In the genomic region with DNA sequence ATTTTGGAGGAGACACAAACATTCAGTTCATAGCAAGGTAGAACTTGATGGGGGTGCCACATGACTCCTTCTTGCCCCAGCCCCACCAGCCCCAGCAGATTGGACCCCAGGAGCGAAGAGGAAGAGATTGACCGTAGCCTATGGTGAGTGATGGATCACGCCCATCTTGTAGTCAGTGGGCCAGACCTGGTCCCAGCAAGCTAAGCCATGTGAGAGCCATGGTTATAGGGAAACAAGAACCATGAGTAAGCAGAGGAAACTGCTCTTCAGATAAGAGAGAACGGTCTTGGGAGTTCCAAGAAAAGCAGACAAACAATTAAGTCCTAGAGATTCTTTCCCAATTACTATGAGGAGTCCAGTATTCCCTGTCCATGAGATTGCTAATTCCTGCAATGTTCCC, we compare ENCODE assay signal across 1 cellular context.
TF ChIP-seq lines count a peak whose summit lies in the region.

No MANE protein-coding gene starts in this region.

TF ChIP-seq in K562, 482 proteins besides CTCF, POLR2A, EP300 and RAD21 (continued from another document and continues in another):
- TF ChIP-seq, protein P1, sequence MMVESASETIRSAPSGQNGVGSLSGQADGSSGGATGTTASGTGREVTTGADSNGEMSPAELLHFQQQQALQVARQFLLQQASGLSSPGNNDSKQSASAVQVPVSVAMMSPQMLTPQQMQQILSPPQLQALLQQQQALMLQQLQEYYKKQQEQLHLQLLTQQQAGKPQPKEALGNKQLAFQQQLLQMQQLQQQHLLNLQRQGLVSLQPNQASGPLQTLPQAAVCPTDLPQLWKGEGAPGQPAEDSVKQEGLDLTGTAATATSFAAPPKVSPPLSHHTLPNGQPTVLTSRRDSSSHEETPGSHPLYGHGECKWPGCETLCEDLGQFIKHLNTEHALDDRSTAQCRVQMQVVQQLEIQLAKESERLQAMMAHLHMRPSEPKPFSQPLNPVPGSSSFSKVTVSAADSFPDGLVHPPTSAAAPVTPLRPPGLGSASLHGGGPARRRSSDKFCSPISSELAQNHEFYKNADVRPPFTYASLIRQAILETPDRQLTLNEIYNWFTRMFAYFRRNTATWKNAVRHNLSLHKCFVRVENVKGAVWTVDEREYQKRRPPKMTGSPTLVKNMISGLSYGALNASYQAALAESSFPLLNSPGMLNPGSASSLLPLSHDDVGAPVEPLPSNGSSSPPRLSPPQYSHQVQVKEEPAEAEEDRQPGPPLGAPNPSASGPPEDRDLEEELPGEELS (CRISPR knock-in tag; IDR thresholded peaks at IDR 0.05; ENCODE audit: borderline replicate concordance): no peak
- TF ChIP-seq, protein P2, sequence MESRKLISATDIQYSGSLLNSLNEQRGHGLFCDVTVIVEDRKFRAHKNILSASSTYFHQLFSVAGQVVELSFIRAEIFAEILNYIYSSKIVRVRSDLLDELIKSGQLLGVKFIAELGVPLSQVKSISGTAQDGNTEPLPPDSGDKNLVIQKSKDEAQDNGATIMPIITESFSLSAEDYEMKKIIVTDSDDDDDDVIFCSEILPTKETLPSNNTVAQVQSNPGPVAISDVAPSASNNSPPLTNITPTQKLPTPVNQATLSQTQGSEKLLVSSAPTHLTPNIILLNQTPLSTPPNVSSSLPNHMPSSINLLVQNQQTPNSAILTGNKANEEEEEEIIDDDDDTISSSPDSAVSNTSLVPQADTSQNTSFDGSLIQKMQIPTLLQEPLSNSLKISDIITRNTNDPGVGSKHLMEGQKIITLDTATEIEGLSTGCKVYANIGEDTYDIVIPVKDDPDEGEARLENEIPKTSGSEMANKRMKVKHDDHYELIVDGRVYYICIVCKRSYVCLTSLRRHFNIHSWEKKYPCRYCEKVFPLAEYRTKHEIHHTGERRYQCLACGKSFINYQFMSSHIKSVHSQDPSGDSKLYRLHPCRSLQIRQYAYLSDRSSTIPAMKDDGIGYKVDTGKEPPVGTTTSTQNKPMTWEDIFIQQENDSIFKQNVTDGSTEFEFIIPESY (CRISPR knock-in tag; IDR thresholded peaks at IDR 0.05): no peak
- TF ChIP-seq SLC30A9 (CRISPR knock-in tag; IDR thresholded peaks at IDR 0.05) (no peak), CBX8 (IDR thresholded peaks at IDR 0.05; ENCODE audit: borderline replicate concordance, extremely low read depth, low read depth, low read length, poor library complexity, severe bottlenecking) (no peak), SMARCA5 (IDR thresholded peaks at IDR 0.05) (no peak), ZNF778 (CRISPR knock-in tag; IDR thresholded peaks at IDR 0.05) (no peak), ZKSCAN8 (CRISPR knock-in tag; IDR thresholded peaks at IDR 0.05) (peak; percentile 54; the same call in 1 of the 2 replicates), GABPA (tag; conservative IDR thresholded peaks at IDR 0.05; ENCODE audit: low read depth) (peak; percentile 32; the same call in 1 of the 2 replicates), SP1 (CRISPR knock-in tag; IDR thresholded peaks at IDR 0.05) (no peak), NCOR1 (IDR thresholded peaks at IDR 0.05) (peak; percentile 67), MAZ (CRISPR knock-in tag; conservative IDR thresholded peaks at IDR 0.05 in 1 of 2, IDR thresholded peaks at IDR 0.05 in 1 of 2) (peak; percentile 23 to 37; a peak in 2 of 4 replicates), ZNF146 (CRISPR knock-in tag; IDR thresholded peaks at IDR 0.05; ENCODE audit: unreplicated experiment) (no peak), GATAD2B (IDR thresholded peaks at IDR 0.05; ENCODE audit: borderline replicate concordance) (no peak), TBL1XR1 (IDR thresholded peaks at IDR 0.05; ENCODE audit: low read length in 2 of 2) (peak in 1 of 2 experiments; percentile 78; a peak in 1 of 4 replicates), JUND (IDR thresholded peaks at IDR 0.05; ENCODE audit: borderline replicate concordance, low read depth, low read length) (peak; percentile 67), JUND (tag; IDR thresholded peaks at IDR 0.05; ENCODE audit: borderline replicate concordance, low read depth, low read length) (peak; percentile 61; the same call in 1 of the 3 replicates), MYBL2 (IDR thresholded peaks at IDR 0.05; ENCODE audit: low read depth) (no peak), MYBL2 (CRISPR knock-in tag; IDR thresholded peaks at IDR 0.05; ENCODE audit: borderline replicate concordance) (no peak), ZC3H4 (CRISPR knock-in tag; IDR thresholded peaks at IDR 0.05; ENCODE audit: borderline replicate concordance) (no peak), ZNF324 (CRISPR knock-in tag; IDR thresholded peaks at IDR 0.05) (no peak), TRIM25 (IDR thresholded peaks at IDR 0.05; ENCODE audit: borderline replicate concordance) (no peak), BRCA1 (IDR thresholded peaks at IDR 0.05) (no peak), BRCA1 (CRISPR knock-in tag; IDR thresholded peaks at IDR 0.05) (no peak), HIVEP1 (CRISPR knock-in tag; IDR thresholded peaks at IDR 0.05) (0 out of 2 replicates have a peak, but pooled peaks have one; percentile 5), ZNF274 (IDR thresholded peaks at IDR 0.05; ENCODE audit: borderline replicate concordance, low read depth, low read length) (no peak), ZNF764 (CRISPR knock-in tag; IDR thresholded peaks at IDR 0.05; ENCODE audit: low read depth) (no peak), KLF6 (CRISPR knock-in tag; IDR thresholded peaks at IDR 0.05; ENCODE audit: borderline replicate concordance) (peak; percentile 9; the same call in 1 of the 2 replicates), ZNF780A (CRISPR knock-in tag; IDR thresholded peaks at IDR 0.05) (no peak), ELF1 (tag; IDR thresholded peaks at IDR 0.05) (peak; percentile 16; the same call in 1 of the 2 replicates), TEAD2 (tag; IDR thresholded peaks at IDR 0.05) (no peak), TEAD1 (CRISPR knock-in tag; IDR thresholded peaks at IDR 0.05) (no peak), C11orf30 (IDR thresholded peaks at IDR 0.05; ENCODE audit: low read depth) (peak; percentile 74), ETS2 (tag; IDR thresholded peaks at IDR 0.05; ENCODE audit: borderline replicate concordance, poor library complexity, severe bottlenecking) (no peak), ZBTB34 (CRISPR knock-in tag; IDR thresholded peaks at IDR 0.05) (no peak), ZNF75A (CRISPR knock-in tag; IDR thresholded peaks at IDR 0.05) (no peak)
- TF ChIP-seq, protein P3, sequence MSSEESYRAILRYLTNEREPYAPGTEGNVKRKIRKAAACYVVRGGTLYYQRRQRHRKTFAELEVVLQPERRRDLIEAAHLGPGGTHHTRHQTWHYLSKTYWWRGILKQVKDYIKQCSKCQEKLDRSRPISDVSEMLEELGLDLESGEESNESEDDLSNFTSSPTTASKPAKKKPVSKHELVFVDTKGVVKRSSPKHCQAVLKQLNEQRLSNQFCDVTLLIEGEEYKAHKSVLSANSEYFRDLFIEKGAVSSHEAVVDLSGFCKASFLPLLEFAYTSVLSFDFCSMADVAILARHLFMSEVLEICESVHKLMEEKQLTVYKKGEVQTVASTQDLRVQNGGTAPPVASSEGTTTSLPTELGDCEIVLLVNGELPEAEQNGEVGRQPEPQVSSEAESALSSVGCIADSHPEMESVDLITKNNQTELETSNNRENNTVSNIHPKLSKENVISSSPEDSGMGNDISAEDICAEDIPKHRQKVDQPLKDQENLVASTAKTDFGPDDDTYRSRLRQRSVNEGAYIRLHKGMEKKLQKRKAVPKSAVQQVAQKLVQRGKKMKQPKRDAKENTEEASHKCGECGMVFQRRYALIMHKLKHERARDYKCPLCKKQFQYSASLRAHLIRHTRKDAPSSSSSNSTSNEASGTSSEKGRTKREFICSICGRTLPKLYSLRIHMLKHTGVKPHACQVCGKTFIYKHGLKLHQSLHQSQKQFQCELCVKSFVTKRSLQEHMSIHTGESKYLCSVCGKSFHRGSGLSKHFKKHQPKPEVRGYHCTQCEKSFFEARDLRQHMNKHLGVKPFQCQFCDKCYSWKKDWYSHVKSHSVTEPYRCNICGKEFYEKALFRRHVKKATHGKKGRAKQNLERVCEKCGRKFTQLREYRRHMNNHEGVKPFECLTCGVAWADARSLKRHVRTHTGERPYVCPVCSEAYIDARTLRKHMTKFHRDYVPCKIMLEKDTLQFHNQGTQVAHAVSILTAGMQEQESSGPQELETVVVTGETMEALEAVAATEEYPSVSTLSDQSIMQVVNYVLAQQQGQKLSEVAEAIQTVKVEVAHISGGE (CRISPR knock-in tag; IDR thresholded peaks at IDR 0.05): peak in 1 of 3 experiments; percentile 17; a peak in 1 of 6 replicates
- TF ChIP-seq, protein P4, sequence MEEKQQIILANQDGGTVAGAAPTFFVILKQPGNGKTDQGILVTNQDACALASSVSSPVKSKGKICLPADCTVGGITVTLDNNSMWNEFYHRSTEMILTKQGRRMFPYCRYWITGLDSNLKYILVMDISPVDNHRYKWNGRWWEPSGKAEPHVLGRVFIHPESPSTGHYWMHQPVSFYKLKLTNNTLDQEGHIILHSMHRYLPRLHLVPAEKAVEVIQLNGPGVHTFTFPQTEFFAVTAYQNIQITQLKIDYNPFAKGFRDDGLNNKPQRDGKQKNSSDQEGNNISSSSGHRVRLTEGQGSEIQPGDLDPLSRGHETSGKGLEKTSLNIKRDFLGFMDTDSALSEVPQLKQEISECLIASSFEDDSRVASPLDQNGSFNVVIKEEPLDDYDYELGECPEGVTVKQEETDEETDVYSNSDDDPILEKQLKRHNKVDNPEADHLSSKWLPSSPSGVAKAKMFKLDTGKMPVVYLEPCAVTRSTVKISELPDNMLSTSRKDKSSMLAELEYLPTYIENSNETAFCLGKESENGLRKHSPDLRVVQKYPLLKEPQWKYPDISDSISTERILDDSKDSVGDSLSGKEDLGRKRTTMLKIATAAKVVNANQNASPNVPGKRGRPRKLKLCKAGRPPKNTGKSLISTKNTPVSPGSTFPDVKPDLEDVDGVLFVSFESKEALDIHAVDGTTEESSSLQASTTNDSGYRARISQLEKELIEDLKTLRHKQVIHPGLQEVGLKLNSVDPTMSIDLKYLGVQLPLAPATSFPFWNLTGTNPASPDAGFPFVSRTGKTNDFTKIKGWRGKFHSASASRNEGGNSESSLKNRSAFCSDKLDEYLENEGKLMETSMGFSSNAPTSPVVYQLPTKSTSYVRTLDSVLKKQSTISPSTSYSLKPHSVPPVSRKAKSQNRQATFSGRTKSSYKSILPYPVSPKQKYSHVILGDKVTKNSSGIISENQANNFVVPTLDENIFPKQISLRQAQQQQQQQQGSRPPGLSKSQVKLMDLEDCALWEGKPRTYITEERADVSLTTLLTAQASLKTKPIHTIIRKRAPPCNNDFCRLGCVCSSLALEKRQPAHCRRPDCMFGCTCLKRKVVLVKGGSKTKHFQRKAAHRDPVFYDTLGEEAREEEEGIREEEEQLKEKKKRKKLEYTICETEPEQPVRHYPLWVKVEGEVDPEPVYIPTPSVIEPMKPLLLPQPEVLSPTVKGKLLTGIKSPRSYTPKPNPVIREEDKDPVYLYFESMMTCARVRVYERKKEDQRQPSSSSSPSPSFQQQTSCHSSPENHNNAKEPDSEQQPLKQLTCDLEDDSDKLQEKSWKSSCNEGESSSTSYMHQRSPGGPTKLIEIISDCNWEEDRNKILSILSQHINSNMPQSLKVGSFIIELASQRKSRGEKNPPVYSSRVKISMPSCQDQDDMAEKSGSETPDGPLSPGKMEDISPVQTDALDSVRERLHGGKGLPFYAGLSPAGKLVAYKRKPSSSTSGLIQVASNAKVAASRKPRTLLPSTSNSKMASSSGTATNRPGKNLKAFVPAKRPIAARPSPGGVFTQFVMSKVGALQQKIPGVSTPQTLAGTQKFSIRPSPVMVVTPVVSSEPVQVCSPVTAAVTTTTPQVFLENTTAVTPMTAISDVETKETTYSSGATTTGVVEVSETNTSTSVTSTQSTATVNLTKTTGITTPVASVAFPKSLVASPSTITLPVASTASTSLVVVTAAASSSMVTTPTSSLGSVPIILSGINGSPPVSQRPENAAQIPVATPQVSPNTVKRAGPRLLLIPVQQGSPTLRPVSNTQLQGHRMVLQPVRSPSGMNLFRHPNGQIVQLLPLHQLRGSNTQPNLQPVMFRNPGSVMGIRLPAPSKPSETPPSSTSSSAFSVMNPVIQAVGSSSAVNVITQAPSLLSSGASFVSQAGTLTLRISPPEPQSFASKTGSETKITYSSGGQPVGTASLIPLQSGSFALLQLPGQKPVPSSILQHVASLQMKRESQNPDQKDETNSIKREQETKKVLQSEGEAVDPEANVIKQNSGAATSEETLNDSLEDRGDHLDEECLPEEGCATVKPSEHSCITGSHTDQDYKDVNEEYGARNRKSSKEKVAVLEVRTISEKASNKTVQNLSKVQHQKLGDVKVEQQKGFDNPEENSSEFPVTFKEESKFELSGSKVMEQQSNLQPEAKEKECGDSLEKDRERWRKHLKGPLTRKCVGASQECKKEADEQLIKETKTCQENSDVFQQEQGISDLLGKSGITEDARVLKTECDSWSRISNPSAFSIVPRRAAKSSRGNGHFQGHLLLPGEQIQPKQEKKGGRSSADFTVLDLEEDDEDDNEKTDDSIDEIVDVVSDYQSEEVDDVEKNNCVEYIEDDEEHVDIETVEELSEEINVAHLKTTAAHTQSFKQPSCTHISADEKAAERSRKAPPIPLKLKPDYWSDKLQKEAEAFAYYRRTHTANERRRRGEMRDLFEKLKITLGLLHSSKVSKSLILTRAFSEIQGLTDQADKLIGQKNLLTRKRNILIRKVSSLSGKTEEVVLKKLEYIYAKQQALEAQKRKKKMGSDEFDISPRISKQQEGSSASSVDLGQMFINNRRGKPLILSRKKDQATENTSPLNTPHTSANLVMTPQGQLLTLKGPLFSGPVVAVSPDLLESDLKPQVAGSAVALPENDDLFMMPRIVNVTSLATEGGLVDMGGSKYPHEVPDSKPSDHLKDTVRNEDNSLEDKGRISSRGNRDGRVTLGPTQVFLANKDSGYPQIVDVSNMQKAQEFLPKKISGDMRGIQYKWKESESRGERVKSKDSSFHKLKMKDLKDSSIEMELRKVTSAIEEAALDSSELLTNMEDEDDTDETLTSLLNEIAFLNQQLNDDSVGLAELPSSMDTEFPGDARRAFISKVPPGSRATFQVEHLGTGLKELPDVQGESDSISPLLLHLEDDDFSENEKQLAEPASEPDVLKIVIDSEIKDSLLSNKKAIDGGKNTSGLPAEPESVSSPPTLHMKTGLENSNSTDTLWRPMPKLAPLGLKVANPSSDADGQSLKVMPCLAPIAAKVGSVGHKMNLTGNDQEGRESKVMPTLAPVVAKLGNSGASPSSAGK (IDR thresholded peaks at IDR 0.05): peak; percentile 71
